Comparison of ENCODE assay signal across 8 cellular contexts in the genomic region with DNA sequence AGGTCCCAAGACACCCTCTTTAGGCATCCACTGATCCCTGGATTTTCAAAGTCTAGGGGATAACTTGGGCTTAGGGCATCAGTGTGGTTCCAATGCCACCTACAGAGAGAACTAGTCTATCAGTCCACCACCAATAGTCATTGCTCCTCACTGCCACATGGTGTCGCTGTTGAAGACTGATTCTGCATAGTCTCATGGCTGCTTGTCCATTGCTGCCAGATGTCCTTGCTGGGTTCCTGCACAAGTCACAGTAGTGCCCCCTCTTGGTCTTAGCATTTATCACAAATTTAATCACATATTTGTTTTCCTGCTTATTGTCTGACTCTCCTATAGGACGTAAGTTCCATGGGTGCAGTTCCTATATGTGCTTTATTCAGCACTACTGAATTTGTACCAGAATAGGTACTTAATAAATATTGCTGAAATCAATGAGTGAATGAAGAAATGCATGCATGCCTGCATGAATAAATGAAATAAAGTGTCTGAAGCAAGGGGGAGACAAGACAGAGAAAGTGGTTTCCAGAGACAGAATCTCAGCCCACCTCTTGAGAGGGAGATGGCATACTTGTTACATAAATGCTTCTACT. TPM values are rescaled to one million over a fixed set of nuclear protein-coding genes. Genes with fewer than 3 reads are reported as not detected.
DNase-seq lines count a peak whose midpoint lies in the region; ATAC-seq and TF ChIP-seq lines count a peak whose summit lies in the region.

No MANE protein-coding gene starts in this region.

- no peak overlapping the region for H3K23ac ChIP-seq in mesendoderm (ENCODE audit: low read length)

- no peak overlapping the region for H2BK5ac ChIP-seq in mesendoderm (ENCODE audit: low read length)

- H3K4me2 ChIP-seq in mesendoderm (ENCODE audit: low read length) = no peak overlapping the region

- H3K27me3 ChIP-seq in brain microvascular endothelial cell (replicated peaks) (no peaks in the 10 kb centered on the region), mesendoderm (ENCODE audit: insufficient read depth, low read length, poor library complexity) (no peaks in the 10 kb centered on the region)

- H3K4me1 ChIP-seq in mesendoderm (ENCODE audit: control insufficient read depth, low read depth, low read length) = no peaks in the 10 kb centered on the region

- no CpG with 5 or more reads among the region's 2 CpGs for whole genome bisulfite sequencing in mesendoderm (ENCODE audit: extremely low coverage, insufficient coverage, low lambda C conversion rate)

- H2AK5ac ChIP-seq in mesendoderm (ENCODE audit: low read length) = no peak overlapping the region

- peak; percentile 77 for DNase-seq in DMS53 treated with DMSO at 0.1 percent for 48 hours (lab: John Stamatoyannopoulos, UW; ENCODE audit: unreplicated experiment)
- peak; percentile 78 for DNase-seq in SKM-1 treated with dmso at 0.1 percent for 144 hours (lab: John Stamatoyannopoulos, UW; ENCODE audit: unreplicated experiment)
- peak; percentile 16 for DNase-seq in brain microvascular endothelial cell
- DNase-seq in mesendoderm = peak; percentile 96
- no peak for DNase-seq in DMS79 treated with DMSO at 0.1 percent for 48 hours (lab: John Stamatoyannopoulos, UW)

- H3K18ac ChIP-seq in mesendoderm (ENCODE audit: low read length) = no peak overlapping the region

- no peak overlapping the region for H3K9ac ChIP-seq in mesendoderm (ENCODE audit: low read length)

- H4K8ac ChIP-seq in mesendoderm (ENCODE audit: low read depth, low read length) = no peak overlapping the region

- H3K56ac ChIP-seq in mesendoderm (ENCODE audit: low read length) = no peak overlapping the region

- TF ChIP-seq CTCF in brain microvascular endothelial cell (IDR thresholded peaks at IDR 0.05; ENCODE audit: low read depth, low read length, missing control alignments) = peak; percentile 69

- in situ Hi-C loops in brain microvascular endothelial cell (cut with HindIII; ENCODE audit: low pct_ligation_motif_present, low sequenced_read_pairs) = no loop called here

- H2BK120ac ChIP-seq in mesendoderm (ENCODE audit: low read depth, low read length) = no peak overlapping the region

- H3K27ac ChIP-seq in brain microvascular endothelial cell = no peak overlapping the region
- no peak overlapping the region for H3K27ac ChIP-seq in mesendoderm (ENCODE audit: low read depth, low read length)

- H4K5ac ChIP-seq in mesendoderm (ENCODE audit: low read length) = no peak overlapping the region

- H3K4me3 ChIP-seq in brain microvascular endothelial cell (ENCODE audit: low read depth, low read length) = no peak overlapping the region
- H3K4me3 ChIP-seq in mesendoderm (ENCODE audit: low read length) = no peak overlapping the region

- no peak overlapping the region for H2BK15ac ChIP-seq in mesendoderm (replicated peaks; ENCODE audit: low read depth)

- no peaks in the 10 kb centered on the region for H3K79me2 ChIP-seq in mesendoderm (ENCODE audit: control insufficient read depth, insufficient read depth, low read length)

- no peaks in the 10 kb centered on the region for H3K79me1 ChIP-seq in mesendoderm (ENCODE audit: low read length)

- no peaks in the 10 kb centered on the region for H3K36me3 ChIP-seq in brain microvascular endothelial cell (replicated peaks)
- H3K36me3 ChIP-seq in mesendoderm (ENCODE audit: control insufficient read depth, insufficient read depth, low read length) = no peaks in the 10 kb centered on the region

- TF ChIP-seq EP300 in Ishikawa (IDR thresholded peaks at IDR 0.05; ENCODE audit: borderline replicate concordance) = no peak

- TF ChIP-seq RAD21 in Ishikawa (IDR thresholded peaks at IDR 0.05; ENCODE audit: low read depth) = peak; percentile 51

- ATAC-seq in HG03135 (IDR thresholded peaks at IDR 0.05; ENCODE audit: unreplicated experiment) (no peak), HG03045 (IDR thresholded peaks at IDR 0.05; ENCODE audit: unreplicated experiment) (no peak)

- no peak overlapping the region for H3K4ac ChIP-seq in mesendoderm (ENCODE audit: low read depth, low read length)

TF ChIP-seq in Ishikawa, 13 proteins besides CTCF, POLR2A, EP300 and RAD21:
- no peak for TF ChIP-seq EGR1 (IDR thresholded peaks at IDR 0.05)
- TF ChIP-seq, protein P1, sequence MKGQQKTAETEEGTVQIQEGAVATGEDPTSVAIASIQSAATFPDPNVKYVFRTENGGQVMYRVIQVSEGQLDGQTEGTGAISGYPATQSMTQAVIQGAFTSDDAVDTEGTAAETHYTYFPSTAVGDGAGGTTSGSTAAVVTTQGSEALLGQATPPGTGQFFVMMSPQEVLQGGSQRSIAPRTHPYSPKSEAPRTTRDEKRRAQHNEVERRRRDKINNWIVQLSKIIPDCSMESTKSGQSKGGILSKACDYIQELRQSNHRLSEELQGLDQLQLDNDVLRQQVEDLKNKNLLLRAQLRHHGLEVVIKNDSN (IDR thresholded peaks at IDR 0.05) = 0 out of 2 replicates have a peak, but pooled peaks have one; percentile 8

RNA-seq across cellular contexts. Expression of a gene that starts 45.9 kb away (rescaled TPM):
- 107 TPM for polyA plus RNA-seq in mesendoderm (2013, experiment 1 of 2)
- 107 TPM for polyA plus RNA-seq in mesendoderm (2013, experiment 2 of 2)
